8 cellular contexts compared by ENCODE assay signal in genomic region chr14:60064491-60065072, GRCh38. TPM values are rescaled to one million over a fixed set of nuclear protein-coding genes. Genes with fewer than 3 reads are reported as not detected.
DNase-seq lines count a peak whose midpoint lies in the region; ATAC-seq and TF ChIP-seq lines count a peak whose summit lies in the region.

No MANE protein-coding gene starts in this region.

- no peaks in the 10 kb centered on the region for H3K9me3 Mint-ChIP-seq in naive B cell

- no peaks in the 10 kb centered on the region for H3K4me1 Mint-ChIP-seq in naive B cell

- DNase-seq in Ammon's horn (ENCODE audit: low spot score) = peak; percentile 7
- DNase-seq in NCI-H446 treated with DMSO at 0.1 percent for 48 hours (lab: John Stamatoyannopoulos, UW) = peak; percentile 16
- DNase-seq in choroid plexus epithelial cell (ENCODE audit: low read depth) = peak; percentile 72
- DNase-seq in naive B cell = peak; percentile 11
- DNase-seq in stimulated activated CD4-positive, alpha-beta T cell treated with anti-CD3 and anti-CD28 coated beads, Interleukin-1b, Interleukin-23, amount 100 ng/mL, for 48 hours = no peak
- no peak for DNase-seq in head of caudate nucleus

- H3K4me3 Mint-ChIP-seq in naive B cell = no peak overlapping the region

- no peak overlapping the region for H3K4me3 ChIP-seq in choroid plexus epithelial cell (ENCODE audit: low read depth, low read length)

- intact Hi-C loops in head of caudate nucleus (cut with DNase I) = no loop called here

- ATAC-seq in GM18867 (IDR thresholded peaks at IDR 0.05; ENCODE audit: unreplicated experiment) (peak; percentile 65), naive B cell (ENCODE audit: low read depth in 2 of 2) (peak; percentile 40 to 43), GM19324 (IDR thresholded peaks at IDR 0.05; ENCODE audit: low FRiP score, unreplicated experiment) (no peak)

- H3K36me3 Mint-ChIP-seq in naive B cell = no peaks in the 10 kb centered on the region

- TF ChIP-seq CTCF in choroid plexus epithelial cell (conservative IDR thresholded peaks at IDR 0.05; ENCODE audit: low read depth, low read length) = peak; percentile 66

- no peak overlapping the region for H3K27ac Mint-ChIP-seq in naive B cell

- H3K27me3 Mint-ChIP-seq in naive B cell = peaks cover 0 to 7% (median 4%) of the 10 kb centered on the region in 3 donors

RNA-seq across cellular contexts. Expression of gene PCNX4, which starts 27.1 kb away (rescaled TPM):
- polyA plus RNA-seq in naive B cell (ENCODE audit: low read depth in 6 of 6) = 10 to 100 TPM; 11.3 to 26.1 (median 24.5) TPM

Comparison
In these comparisons a context has a peak if more than half of its experiments do, and no peak if none do; other contexts are left out.
1. DNase-seq: peak in Ammon's horn (single experiment), NCI-H446 treated with DMSO at 0.1 percent for 48 hours (single experiment), choroid plexus epithelial cell (single experiment) and naive B cell (single experiment); none in stimulated activated CD4-positive, alpha-beta T cell treated with anti-CD3 and anti-CD28 coated beads, Interleukin-1b, Interleukin-23, amount 100 ng/mL, for 48 hours (single experiment) and head of caudate nucleus (0 of 42).